Comparison of ENCODE assay signal across 8 cellular contexts in genomic region chr17:77247609-77248008, GRCh38.
DNase-seq lines count a peak whose midpoint lies in the region; ATAC-seq, FAIRE-seq and TF ChIP-seq lines count a peak whose summit lies in the region.

No MANE protein-coding gene starts in this region.

- FAIRE-seq in small intestine (lab: Jason Lieb, UNC), result no peak

- H3K4me1 ChIP-seq in heart right ventricle (peaks cover 8 to 23% (median 12%) of the 10 kb centered on the region in 9 donors), right atrium auricular region (peaks cover 0 to 14% of the 10 kb centered on the region in 2 donors), thoracic aorta (ENCODE audit: control insufficient read depth in 1 of 2, low read depth in 2 of 2) (peaks cover 8 to 13% of the 10 kb centered on the region in 2 donors), small intestine (ENCODE audit: control insufficient read depth in 2 of 2, insufficient read depth in 1 of 2, low read depth in 1 of 2, low read length in 1 of 2) (no peaks in the 10 kb centered on the region)

- H3K27me3 ChIP-seq in heart right ventricle (peaks cover 0 to 22% (median 0%) of the 10 kb centered on the region in 7 donors), right atrium auricular region (no peaks in the 10 kb centered on the region), thoracic aorta (replicated peaks; ENCODE audit: insufficient read depth) (no peaks in the 10 kb centered on the region), small intestine (ENCODE audit: control insufficient read depth in 2 of 2, insufficient read depth in 2 of 2, low read length in 2 of 2) (no peaks in the 10 kb centered on the region)

- POLR2A ChIA-PET in activated CD4-positive, alpha-beta memory T cell treated with anti-CD3 and anti-CD28 coated beads, Interleukin-2, amount 10 ng/mL, durations not matched to agents 7 days and 5 days (lab: Charles Lee), result interaction anchor here (1.5 kb wide), 1 partner anchor 161 kb away, joined by 5 read pairs; no protein-coding TSS in a partner anchor

- H3K27ac Mint-ChIP-seq in activated CD4-positive, alpha-beta memory T cell treated with anti-CD3 and anti-CD28 coated beads, Interleukin-2, amount 10 ng/mL, durations not matched to agents 7 days and 5 days, result no peak overlapping the region

- H3K4me3 ChIP-seq in heart right ventricle (peak overlapping the region in 6 of 10 donors; percentile 45 to 72 (median 68)), right atrium auricular region (peak overlapping the region in 1 of 2 donors; percentile 67), iPS-18c (ENCODE audit: insufficient read depth, low read depth, low read length) (peak overlapping the region; percentile 70; the same call in 1 of the 2 replicates), thoracic aorta (peak overlapping the region; percentile 88), small intestine (ENCODE audit: low read depth in 1 of 2, low read length in 2 of 2) (no peak overlapping the region)

- no peak for DNase-seq in heart right ventricle
- no peak for DNase-seq in right atrium auricular region (ENCODE audit: low spot score)
- no peak for DNase-seq in activated CD4-positive, alpha-beta memory T cell treated with anti-CD3 and anti-CD28 coated beads, Interleukin-2, amount 10 ng/mL, durations not matched to agents 7 days and 5 days
- DNase-seq in thoracic aorta (ENCODE audit: low spot score), result no peak
- DNase-seq in small intestine, result no peak
- DNase-seq in DMS53 (lab: John Stamatoyannopoulos, UW), result no peak
- DNase-seq in cerebellar cortex (ENCODE audit: low spot score), result no peak

- H3K36me3 Mint-ChIP-seq in activated CD4-positive, alpha-beta memory T cell treated with anti-CD3 and anti-CD28 coated beads, Interleukin-2, amount 10 ng/mL, durations not matched to agents 7 days and 5 days (ENCODE audit: low read depth), result no peaks in the 10 kb centered on the region

- CTCF ChIA-PET in activated CD4-positive, alpha-beta memory T cell treated with anti-CD3 and anti-CD28 coated beads, Interleukin-2, amount 10 ng/mL, durations not matched to agents 7 days and 5 days (lab: Charles Lee), result interaction anchor here (1.7 kb wide), 1 partner anchor 161 kb away, joined by 25 read pairs; no protein-coding TSS in a partner anchor

- 38 to 43% methylated on average over 8 of the region's 8 CpGs for WGBS in heart right ventricle, 2 donors
- WGBS in small intestine, 3 donors, result 42 to 47% (median 46%) methylated on average over 8 of the region's 8 CpGs

- H3K4me3 Mint-ChIP-seq in activated CD4-positive, alpha-beta memory T cell treated with anti-CD3 and anti-CD28 coated beads, Interleukin-2, amount 10 ng/mL, durations not matched to agents 7 days and 5 days, result peak overlapping the region; percentile 47

- ATAC-seq in heart right ventricle (peak in 2 of 8 donors; percentile 12 to 23), thoracic aorta (ENCODE audit: insufficient number of reproducible peaks, low FRiP score, low read depth) (no peak)

- H3K27ac ChIP-seq in heart right ventricle (peak overlapping the region in 1 of 10 donors; percentile 83), right atrium auricular region (no peak overlapping the region), thoracic aorta (no peak overlapping the region), small intestine (ENCODE audit: low read depth in 1 of 2, low read length in 1 of 2) (no peak overlapping the region)

- no peak for TF ChIP-seq CTCF in heart right ventricle (IDR thresholded peaks at IDR 0.05)
- no peak for TF ChIP-seq CTCF in right atrium auricular region (IDR thresholded peaks at IDR 0.05)
- no peak for TF ChIP-seq CTCF in thoracic aorta (IDR thresholded peaks at IDR 0.05)

- intact Hi-C loops in heart right ventricle (cut with DNase I), result loop anchor here (1.0 to 10.0 kb wide), 9 partner anchors 151 to 383 kb away; partner anchors contain the start of gene MGAT5B (in 2 of the 10)

- no peaks in the 10 kb centered on the region for H3K9me3 ChIP-seq in heart right ventricle
- H3K9me3 ChIP-seq in right atrium auricular region, result no peaks in the 10 kb centered on the region
- H3K9me3 ChIP-seq in iPS-18c (ENCODE audit: control insufficient read depth, insufficient read depth, low read length), result no peaks in the 10 kb centered on the region
- H3K9me3 ChIP-seq in thoracic aorta, result no peaks in the 10 kb centered on the region
- H3K9me3 ChIP-seq in small intestine (ENCODE audit: control insufficient read depth, low read depth), result no peaks in the 10 kb centered on the region

- H3K9me3 Mint-ChIP-seq in activated CD4-positive, alpha-beta memory T cell treated with anti-CD3 and anti-CD28 coated beads, Interleukin-2, amount 10 ng/mL, durations not matched to agents 7 days and 5 days, result no peaks in the 10 kb centered on the region

- peaks cover 17% of the 10 kb centered on the region for H3K4me1 Mint-ChIP-seq in activated CD4-positive, alpha-beta memory T cell treated with anti-CD3 and anti-CD28 coated beads, Interleukin-2, amount 10 ng/mL, durations not matched to agents 7 days and 5 days

- H3K36me3 ChIP-seq in heart right ventricle, result no peaks in the 10 kb centered on the region
- H3K36me3 ChIP-seq in right atrium auricular region, result no peaks in the 10 kb centered on the region
- no peaks in the 10 kb centered on the region for H3K36me3 ChIP-seq in thoracic aorta
- no peaks in the 10 kb centered on the region for H3K36me3 ChIP-seq in small intestine (ENCODE audit: control insufficient read depth in 2 of 2, insufficient read depth in 2 of 2, low read length in 2 of 2)

- H3K27me3 Mint-ChIP-seq in activated CD4-positive, alpha-beta memory T cell treated with anti-CD3 and anti-CD28 coated beads, Interleukin-2, amount 10 ng/mL, durations not matched to agents 7 days and 5 days, result peaks cover 22% of the 10 kb centered on the region

Comparison
In these comparisons a context has a peak if more than half of its experiments do, and no peak if none do; other contexts are left out.
1. H3K4me3 ChIP-seq: peak in heart right ventricle (6 of 10), iPS-18c (single experiment) and thoracic aorta (single experiment); none in small intestine (0 of 2).